11 cellular contexts compared by ENCODE assay signal in the genomic region with DNA sequence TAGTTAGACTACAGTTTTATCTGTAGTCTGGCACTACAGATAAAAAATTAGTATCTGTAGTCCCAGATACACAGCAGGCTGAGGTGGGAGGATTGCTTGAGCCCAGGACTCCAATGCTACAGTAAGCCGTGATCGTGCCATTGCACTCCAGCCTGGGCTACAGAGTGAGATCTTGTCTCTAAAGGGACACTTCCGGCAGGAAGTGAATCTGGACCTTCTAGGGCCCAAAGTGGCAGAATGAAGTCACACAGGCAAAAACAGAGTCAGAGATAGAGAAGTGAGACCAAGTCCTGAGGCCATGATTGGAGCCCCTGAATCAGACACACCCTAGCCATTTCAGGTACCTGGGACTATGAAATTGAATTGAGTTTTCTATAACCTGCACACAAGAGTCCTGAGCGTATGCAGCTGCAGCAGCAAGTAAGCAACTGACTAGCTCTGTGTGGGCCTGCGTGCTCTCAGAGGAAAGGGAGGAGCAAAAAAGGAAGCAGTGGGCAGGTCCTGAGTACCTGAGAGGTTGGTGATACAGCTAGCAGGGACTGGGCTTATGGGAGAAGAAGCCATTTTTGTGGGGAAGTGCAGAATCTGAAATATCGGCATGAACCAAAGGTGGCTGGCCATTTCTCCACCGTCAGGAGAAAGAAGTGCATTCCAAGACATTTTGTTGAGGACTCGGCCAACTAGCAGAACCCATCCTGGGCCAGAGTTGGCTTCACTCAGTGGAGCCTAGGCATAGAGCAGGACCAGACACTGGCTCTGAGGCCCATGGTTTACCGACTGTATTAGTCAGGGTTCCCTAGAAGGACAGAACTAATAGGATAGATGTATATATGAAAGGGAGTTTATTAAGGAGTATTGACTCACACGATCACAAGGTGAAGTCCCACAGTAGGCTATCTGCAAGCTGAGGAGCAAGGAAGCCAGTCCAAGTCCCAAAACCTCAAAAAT. TPM values are rescaled to one million over a fixed set of nuclear protein-coding genes. Genes with fewer than 3 reads are reported as not detected.
DNase-seq lines count a peak whose midpoint lies in the region; ATAC-seq and TF ChIP-seq lines count a peak whose summit lies in the region.
"Had no signal": no experiment of that assay in that cellular context is flagged by ENCODE, and none has a peak within 500 bp of the region (broad histone marks: within the 10 kb centered on the region; RNA-seq: fewer than 3 reads in every experiment).

No MANE protein-coding gene starts in this region.

- ATAC-seq in GM18499 (IDR thresholded peaks at IDR 0.05; ENCODE audit: insufficient read depth, unreplicated experiment), result peak; percentile 69

- H3K36me3 ChIP-seq in BLaER1 (no peaks in the 10 kb centered on the region), trophoblast cell (ENCODE audit: control insufficient read depth in 1 of 2, insufficient read depth in 2 of 2, low read length in 2 of 2) (no peaks in the 10 kb centered on the region)
- H3K36me3 ChIP-seq: WERI-Rb-1 had no signal

- H3K23ac ChIP-seq in trophoblast cell (ENCODE audit: low read length), result no peak overlapping the region

- H3K4me1 ChIP-seq in BLaER1 (peaks cover 22% of the 10 kb centered on the region), trophoblast cell (ENCODE audit: control insufficient read depth in 1 of 2, insufficient read depth in 2 of 2, low read length in 2 of 2) (no peaks in the 10 kb centered on the region)

- H3K18ac ChIP-seq in trophoblast cell (ENCODE audit: low read length), result no peak overlapping the region

- no peak overlapping the region for H3K14ac ChIP-seq in trophoblast cell (ENCODE audit: low read length)

- H2BK5ac ChIP-seq in trophoblast cell (ENCODE audit: low read depth, low read length, poor library complexity), result no peak overlapping the region

- no peak for TF ChIP-seq CTCF in RWPE1 (conservative IDR thresholded peaks at IDR 0.05; ENCODE audit: low read depth)

- H3K4me2 ChIP-seq in BLaER1 (peak overlapping the region; percentile 5; the same call in 1 of the 2 replicates), trophoblast cell (ENCODE audit: low read length) (no peak overlapping the region)

- H2AK5ac ChIP-seq in trophoblast cell (ENCODE audit: low read length), result no peak overlapping the region

- DNase-seq in RWPE1 (ENCODE audit: low spot score), result no peak
- DNase-seq in epithelial cell of prostate (ENCODE audit: low read depth, low spot score), result no peak
- no peak for DNase-seq in posterior vena cava (ENCODE audit: low spot score)
- no peak for DNase-seq in NCI-H2107 (lab: John Stamatoyannopoulos, UW)
- DNase-seq in hippocampal formation (lab: John Stamatoyannopoulos, UW), result no peak
- no peak for DNase-seq in trophoblast cell
- DNase-seq: anterior cingulate cortex, NCI-H1930, WERI-Rb-1 had no signal

- CTCF ChIA-PET in RWPE1 (lab: Yijun Ruan, JAX), result no interaction called here

- H3K9me3 ChIP-seq in BLaER1, result no peaks in the 10 kb centered on the region
- no peaks in the 10 kb centered on the region for H3K9me3 ChIP-seq in trophoblast cell (ENCODE audit: insufficient read depth, low read depth, low read length)

- H4K91ac ChIP-seq in trophoblast cell (ENCODE audit: low read depth, low read length), result no peak overlapping the region

- H2BK12ac ChIP-seq in trophoblast cell (ENCODE audit: low read length), result no peak overlapping the region

- POLR2A ChIA-PET in RWPE1 (lab: Yijun Ruan, JAX; ENCODE audit: low non-redundant PET), result no interaction called here

- H2BK120ac ChIP-seq in trophoblast cell (ENCODE audit: insufficient read depth, low read length, poor library complexity), result no peak overlapping the region

- no CpG with 5 or more reads among the region's 10 CpGs for WGBS in trophoblast cell (ENCODE audit: extremely low coverage, insufficient coverage, insufficient read length)

- no peak overlapping the region for H2AFZ ChIP-seq in trophoblast cell (ENCODE audit: insufficient read depth, low read length, poor library complexity)

- no peak overlapping the region for H3K4me3 ChIP-seq in BLaER1
- no peak overlapping the region for H3K4me3 ChIP-seq in trophoblast cell (ENCODE audit: low read depth, low read length)

- H3K9ac ChIP-seq in BLaER1 (no peak overlapping the region), trophoblast cell (ENCODE audit: low read length) (no peak overlapping the region)

- no peaks in the 10 kb centered on the region for H3K79me2 ChIP-seq in trophoblast cell (ENCODE audit: control insufficient read depth, insufficient read depth, low read length, poor library complexity)

- H3K27me3 ChIP-seq in BLaER1, result no peaks in the 10 kb centered on the region
- no peaks in the 10 kb centered on the region for H3K27me3 ChIP-seq in trophoblast cell (ENCODE audit: insufficient read depth, low read length)

- H4K12ac ChIP-seq in trophoblast cell (ENCODE audit: low read depth, low read length), result no peak overlapping the region

- no peaks in the 10 kb centered on the region for H4K20me1 ChIP-seq in BLaER1

- no peak overlapping the region for H4K8ac ChIP-seq in trophoblast cell (ENCODE audit: low read depth, low read length)

- intact Hi-C loops in posterior vena cava (cut with DNase I), result no loop called here

- H3K27ac ChIP-seq in BLaER1, result no peak overlapping the region
- H3K27ac ChIP-seq in RWPE1, result peak overlapping the region; percentile 79
- H3K27ac ChIP-seq in epithelial cell of prostate, result peak overlapping the region; percentile 100
- no peak overlapping the region for H3K27ac ChIP-seq in trophoblast cell (ENCODE audit: low read depth, low read length)
- H3K27ac ChIP-seq: WERI-Rb-1 had no signal

- H3K79me1 ChIP-seq in trophoblast cell (ENCODE audit: low read length), result no peaks in the 10 kb centered on the region

- no peak overlapping the region for H3K4ac ChIP-seq in trophoblast cell (ENCODE audit: low read depth, low read length)

RNA-seq across cellular contexts. Expression of gene BRD7, which starts 27.2 kb away (rescaled TPM):
- 10 to 100 TPM; 54.5 to 71.3 TPM for total RNA-seq in posterior vena cava
- 77.0 and 79.2 TPM in 2 replicates for polyA plus RNA-seq in trophoblast cell (2013)

Comparison
In these comparisons a context has a peak if more than half of its experiments do, and no peak if none do; other contexts are left out.
1. H3K27ac ChIP-seq: peak in RWPE1 (single experiment) and epithelial cell of prostate (single experiment); none in BLaER1 (single experiment) and trophoblast cell (single experiment).